In the genomic region with DNA sequence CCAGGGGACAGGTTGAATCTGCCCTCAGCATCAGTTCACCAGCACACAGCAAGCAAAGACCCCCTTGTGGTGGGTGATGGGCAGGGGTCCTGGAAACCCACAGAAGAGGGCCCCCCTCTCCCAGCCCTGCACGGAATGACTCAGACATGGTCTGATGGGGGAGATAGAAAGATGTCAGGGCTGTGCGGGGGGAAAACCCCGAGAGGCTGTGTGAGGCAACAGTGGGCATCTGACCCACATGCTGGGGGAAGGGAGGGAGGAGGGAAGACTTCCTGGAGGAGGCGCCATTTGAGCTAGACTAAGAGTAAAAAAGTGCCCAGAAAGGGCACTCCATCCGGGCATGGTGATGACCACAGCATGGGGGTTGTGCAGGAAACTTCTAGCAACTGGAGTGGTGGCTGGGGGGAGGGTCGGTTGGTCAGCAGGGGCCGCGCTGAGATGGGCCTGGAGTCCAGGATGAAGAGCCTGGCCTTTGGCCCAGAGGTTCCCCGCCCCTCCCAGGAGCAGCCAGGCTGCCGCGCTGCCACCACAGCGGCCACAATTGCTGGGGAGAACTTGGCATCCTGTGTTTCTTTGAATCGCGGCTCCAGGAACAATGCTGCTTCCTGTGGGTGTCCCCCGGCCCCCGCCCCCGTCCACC, we compare ENCODE assay signal across 7 cellular contexts. TPM values are rescaled to one million over a fixed set of nuclear protein-coding genes. Genes with fewer than 3 reads are reported as not detected.
DNase-seq lines count a peak whose midpoint lies in the region; ATAC-seq and TF ChIP-seq lines count a peak whose summit lies in the region.

No MANE protein-coding gene starts in this region.

- no peak overlapping the region for H4K91ac ChIP-seq in H9 (ENCODE audit: insufficient read length, low read depth, low read length)

- no peaks in the 10 kb centered on the region for H3K9me3 Mint-ChIP-seq in H9
- H3K9me3 Mint-ChIP-seq in memory B cell: no peaks in the 10 kb centered on the region

- no peak overlapping the region for H3K18ac ChIP-seq in H9 (ENCODE audit: insufficient read length, low read depth, low read length)

- H4K5ac ChIP-seq in H9 (ENCODE audit: insufficient read length, low read depth, low read length): no peak overlapping the region

- H4K20me1 ChIP-seq in H9 (ENCODE audit: control insufficient read depth, insufficient read depth, insufficient read length): no peaks in the 10 kb centered on the region

- no peaks in the 10 kb centered on the region; the same call in 1 of the 2 replicates for H3K79me2 ChIP-seq in H9 (ENCODE audit: insufficient read depth, low read length)

- intact Hi-C loops in body of pancreas (cut with DNase I): no loop called here

- H3K36me3 Mint-ChIP-seq in H9 (ENCODE audit: insufficient read depth in 1 of 3, low read depth in 3 of 3) (peaks cover 0 to 18% (median 16%) of the 10 kb centered on the region in 3 experiments; a peak in 5 of 7 replicates), memory B cell (peaks cover 21% of the 10 kb centered on the region)

- H3K36me3 ChIP-seq in body of pancreas (replicated peaks in 1 of 2; ENCODE audit: insufficient read depth in 1 of 2, low read depth in 2 of 2): no peaks in the 10 kb centered on the region

- no peak overlapping the region for H2AK5ac ChIP-seq in H9 (ENCODE audit: insufficient read length, low read length)

- no peak overlapping the region for H2AFZ ChIP-seq in H9 (ENCODE audit: low read length)

- no peak overlapping the region; the same call in 1 of the 2 replicates for H2BK15ac ChIP-seq in H9 (ENCODE audit: low read depth, low read length)

- H3K4ac ChIP-seq in H9 (ENCODE audit: low read depth, low read length): no peak overlapping the region

- H3K27ac Mint-ChIP-seq in H9 (no peak overlapping the region), memory B cell (peak overlapping the region; percentile 92)

- ATAC-seq in body of pancreas: no peak
- peak; percentile 14 for ATAC-seq in memory B cell (ENCODE audit: low read depth)

- H3K4me3 Mint-ChIP-seq in H9 (peak overlapping the region; percentile 50 to 74; a peak in 4 of 5 replicates), memory B cell (peak overlapping the region; percentile 82)

- no peaks in the 10 kb centered on the region for H3K79me1 ChIP-seq in H9 (ENCODE audit: insufficient read depth, low read depth, low read length, poor library complexity, severe bottlenecking)

- H3T11ph ChIP-seq in H9 (ENCODE audit: low read length): no peak overlapping the region

- H3K4me2 ChIP-seq in H9 (ENCODE audit: insufficient read depth, insufficient read length, low read length): peak overlapping the region; percentile 63

- no peak overlapping the region for H3K9ac ChIP-seq in H9 (ENCODE audit: extremely low read depth, insufficient read length, low read length)

- H2BK12ac ChIP-seq in H9 (ENCODE audit: insufficient read length, low read depth, low read length): no peak overlapping the region

- H2BK20ac ChIP-seq in H9 (ENCODE audit: low read depth, low read length, poor library complexity, severe bottlenecking): no peak overlapping the region

- DNase-seq in H9 (no peak), T-helper 9 cell (peak; percentile 67), body of pancreas (peak in 3 of 4 donors; percentile 48 to 64 (median 57)), memory B cell (ENCODE audit: low spot score in 2 of 2) (no peak), GM20000 (ENCODE audit: low spot score) (no peak), NCI-H526 (lab: John Stamatoyannopoulos, UW) (no peak)
- DNase-seq in stimulated activated naive CD4-positive, alpha-beta T cell (lab: John Stamatoyannopoulos, UW): peak in 5 of 6 experiments; percentile 41 to 60 (median 50)

- H2BK5ac ChIP-seq in H9 (ENCODE audit: insufficient read length, low read length): no peak overlapping the region

- H3K27me3 ChIP-seq in H9 (ENCODE audit: insufficient read depth, low read length) (no peaks in the 10 kb centered on the region; the same call in 1 of the 2 replicates), body of pancreas (no peaks in the 10 kb centered on the region)

- H3K23me2 ChIP-seq in H9 (ENCODE audit: insufficient read length, low read depth, low read length, poor library complexity, severe bottlenecking): peaks cover 13% of the 10 kb centered on the region

- H3K4me1 Mint-ChIP-seq in H9 (peaks cover 42 to 54% of the 10 kb centered on the region in 2 experiments), memory B cell (peaks cover 38% of the 10 kb centered on the region)

- no peak overlapping the region for H2BK120ac ChIP-seq in H9 (ENCODE audit: low read depth, low read length, poor library complexity, severe bottlenecking)

- H3K27me3 Mint-ChIP-seq in H9 (ENCODE audit: low read depth): peaks cover 25% of the 10 kb centered on the region
- H3K27me3 Mint-ChIP-seq in memory B cell: no peaks in the 10 kb centered on the region

- H3K4me3 ChIP-seq in body of pancreas: peak overlapping the region in 1 of 2 donors; percentile 68

- H3K4me1 ChIP-seq in H9 (ENCODE audit: insufficient read depth, low read length) (peaks cover 4% of the 10 kb centered on the region; the same call in 1 of the 2 replicates), body of pancreas (peaks cover 76% of the 10 kb centered on the region)

- H3K23ac ChIP-seq in H9 (ENCODE audit: insufficient read length, low read depth, low read length): no peak overlapping the region

- no peak overlapping the region for H3K14ac ChIP-seq in H9 (ENCODE audit: insufficient read depth, low read length)

- peak in 1 of 3 donors; percentile 15 for TF ChIP-seq POLR2A in body of pancreas (IDR thresholded peaks at IDR 0.05)

- no peaks in the 10 kb centered on the region for H3K9me3 ChIP-seq in H9 (ENCODE audit: control insufficient read depth, low read depth, low read length)
- H3K9me3 ChIP-seq in body of pancreas: no peaks in the 10 kb centered on the region

- H3K56ac ChIP-seq in H9 (ENCODE audit: insufficient read length, low read depth, low read length): no peak overlapping the region

- TF ChIP-seq CTCF in H9 (conservative IDR thresholded peaks at IDR 0.05): peak; percentile 18; the same call in 1 of the 3 replicates
- TF ChIP-seq CTCF in body of pancreas (IDR thresholded peaks at IDR 0.05): no peak
- no peak for TF ChIP-seq CTCF in GM20000 (IDR thresholded peaks at IDR 0.05; ENCODE audit: extremely low read depth, missing control alignments)

- no peak overlapping the region for H3K27ac ChIP-seq in H9 (ENCODE audit: insufficient read length, low read depth, low read length)
- peak overlapping the region; percentile 89 to 98 (median 93) for H3K27ac ChIP-seq in body of pancreas

- no peak overlapping the region for H4K8ac ChIP-seq in H9 (replicated peaks; ENCODE audit: insufficient read length, low read depth, low read length)

- no CpG with 5 or more reads among the region's 17 CpGs for WGBS in H9 (ENCODE audit: extremely low coverage, insufficient read length, low lambda C conversion rate)
- 9 to 15% methylated on average over 9 to 17 of the region's 17 CpGs for WGBS in body of pancreas, 2 donors

RNA-seq across cellular contexts. Expression of a gene that starts 2.5 kb away (rescaled TPM):
- 52.9 and 55.3 TPM in 2 replicates for total RNA-seq in H9 (2021)
- 100 to 1,000 TPM in 1 of 2 donors, 10 to 100 TPM in 1; 47.8 to 142 TPM for total RNA-seq in body of pancreas

RNA-seq across cellular contexts. Expression of a gene that starts 33.3 kb away (rescaled TPM):
- total RNA-seq in H9 (2021): 41.2 and 42.6 TPM in 2 replicates
- total RNA-seq in body of pancreas: 10 to 100 TPM; 36.6 to 46.8 TPM

RNA-seq across cellular contexts. Expression of a gene that starts 36.7 kb away (rescaled TPM):
- total RNA-seq in H9 (2021) (6.7 and 7.0 TPM in 2 replicates), body of pancreas (10 to 100 TPM in 1 of 2 donors, 1 to 10 TPM in 1; 7.8 to 73.2 TPM)

RNA-seq across cellular contexts. Expression of a gene that starts 45.9 kb away (rescaled TPM):
- total RNA-seq in H9 (2021) (not detected in 2 replicates), body of pancreas (not detected)

Comparison
In these comparisons a context has a peak if more than half of its experiments do, and no peak if none do; other contexts are left out.
1. DNase-seq: peak in T-helper 9 cell (single experiment), body of pancreas (3 of 4) and stimulated activated naive CD4-positive, alpha-beta T cell (5 of 6); none in H9 (single experiment), memory B cell (0 of 2), GM20000 (single experiment) and NCI-H526 (0 of 2).